2 cellular contexts compared by ENCODE assay signal in the genomic region with DNA sequence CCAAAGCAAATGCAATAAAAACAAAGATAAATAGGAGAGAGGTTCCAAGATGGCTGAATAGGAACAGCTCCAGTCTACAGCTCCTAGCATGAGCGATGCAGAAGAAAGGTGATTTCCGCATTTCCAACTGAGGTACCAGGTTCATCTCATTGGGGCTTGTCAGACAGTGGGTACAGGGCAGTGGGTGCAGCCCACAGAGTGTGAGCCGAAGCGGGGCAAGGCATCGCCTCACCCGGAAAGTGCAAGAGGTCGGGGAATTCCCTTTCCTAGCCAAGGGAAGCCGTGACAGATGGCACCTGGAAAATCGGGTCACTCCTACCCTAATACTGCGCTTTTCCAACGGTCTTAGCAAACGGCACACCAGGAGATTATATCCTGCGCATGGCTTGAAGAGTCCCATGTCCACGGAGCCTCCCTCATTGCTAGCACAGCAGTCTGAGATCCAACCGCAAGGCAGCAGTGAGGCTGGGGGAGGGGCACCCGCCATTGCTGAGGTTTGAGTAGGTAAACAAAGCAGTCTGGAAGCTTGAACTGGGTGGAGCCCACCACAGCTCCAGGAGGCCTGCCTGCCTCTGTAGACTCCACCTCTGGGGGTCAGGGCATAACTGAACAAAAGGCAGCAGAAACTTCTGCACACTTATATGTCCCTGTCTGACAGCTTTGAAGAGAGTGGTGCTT. TPM values are rescaled to one million over a fixed set of nuclear protein-coding genes. Genes with fewer than 3 reads are reported as not detected.
"Had no signal": no experiment of that assay in that cellular context is flagged by ENCODE, and none has a peak within 500 bp of the region (broad histone marks: within the 10 kb centered on the region; RNA-seq: fewer than 3 reads in every experiment).

No MANE protein-coding gene starts in this region.

RNA-seq across cellular contexts. Expression of a gene that starts 43.3 kb away (rescaled TPM):
- total RNA-seq: dermis blood vessel endothelial cell, esophagus mucosa had no signal
